Comparison of ENCODE assay signal across 20 cellular contexts in genomic region chr1:232334246-232334645, GRCh38.
DNase-seq lines count a peak whose midpoint lies in the region; ATAC-seq, FAIRE-seq and TF ChIP-seq lines count a peak whose summit lies in the region.
"Had no signal": no experiment of that assay in that cellular context is flagged by ENCODE, and none has a peak within 500 bp of the region (broad histone marks: within the 10 kb centered on the region; RNA-seq: fewer than 3 reads in every experiment).

No MANE protein-coding gene starts in this region.

- no peak overlapping the region for H3K27ac Mint-ChIP-seq in endothelial cell (ENCODE audit: unreplicated experiment)
- H3K27ac Mint-ChIP-seq in stimulated activated effector memory CD8-positive, alpha-beta T cell treated with anti-CD3 and anti-CD28 coated beads, Interleukin-12 subunit alpha, Interleukin-12 subunit beta, amount 100 ng/mL, for 72 hours, result peak overlapping the region; percentile 33
- H3K27ac Mint-ChIP-seq: CD4-positive, CD25-positive, alpha-beta regulatory T cell; IgD-negative memory B cell had no signal

- DNase-seq in D721Med (ENCODE audit: insufficient read length, low spot score), result no peak
- DNase-seq in endothelial cell (ENCODE audit: low spot score), result no peak
- DNase-seq in stimulated activated effector memory CD8-positive, alpha-beta T cell treated with anti-CD3 and anti-CD28 coated beads, Interleukin-12 subunit alpha, Interleukin-12 subunit beta, amount 100 ng/mL, for 72 hours (ENCODE audit: low spot score in 2 of 2), result no peak
- DNase-seq in substantia nigra (lab: John Stamatoyannopoulos, UW), result no peak
- DNase-seq: ACHN; BE2C; C1 segment of cervical spinal cord; Caco-2; CD4-positive, CD25-positive, alpha-beta regulatory T cell; DMS153; GF-D8; KBM-7 had no signal

- TF ChIP-seq CTCF in D721Med (IDR thresholded peaks at IDR 0.05; ENCODE audit: insufficient read depth, missing control alignments) (no peak), HEK293 (tag by site-specific recombination; IDR thresholded peaks at IDR 0.05) (no peak), endothelial cell (IDR thresholded peaks at IDR 0.05; ENCODE audit: unreplicated experiment) (no peak)

- no peaks in the 10 kb centered on the region for H3K9me3 ChIP-seq in HEK293 (ENCODE audit: control insufficient read depth, insufficient read depth, low read depth, low read length)
- H3K9me3 ChIP-seq: Caco-2 had no signal

- no peaks in the 10 kb centered on the region for H3K4me1 ChIP-seq in HEK293 (ENCODE audit: control insufficient read depth, insufficient read depth, low read length)
- H3K4me1 ChIP-seq: BE2C, Caco-2 had no signal

- CTCF ChIA-PET in HEK293 (lab: Yijun Ruan, JAX), result no interaction called here

- no peak for ATAC-seq in stimulated activated effector memory CD8-positive, alpha-beta T cell treated with anti-CD3 and anti-CD28 coated beads, Interleukin-12 subunit alpha, Interleukin-12 subunit beta, amount 100 ng/mL, for 72 hours
- no peak for ATAC-seq in GM18873 (IDR thresholded peaks at IDR 0.05; ENCODE audit: low FRiP score, unreplicated experiment)

- peaks cover 9% of the 10 kb centered on the region for H3K36me3 Mint-ChIP-seq in endothelial cell (ENCODE audit: low read depth, unreplicated experiment)
- no peaks in the 10 kb centered on the region for H3K36me3 Mint-ChIP-seq in stimulated activated effector memory CD8-positive, alpha-beta T cell treated with anti-CD3 and anti-CD28 coated beads, Interleukin-12 subunit alpha, Interleukin-12 subunit beta, amount 100 ng/mL, for 72 hours
- H3K36me3 Mint-ChIP-seq: CD4-positive, CD25-positive, alpha-beta regulatory T cell had no signal

- POLR2A ChIA-PET in HEK293 (lab: Yijun Ruan, JAX), result no interaction called here

- H3K27me3 Mint-ChIP-seq in endothelial cell (ENCODE audit: unreplicated experiment), result peaks cover 5% of the 10 kb centered on the region

- FAIRE-seq in D721Med (lab: Jason Lieb, UNC), result peak; percentile 44
- FAIRE-seq: A204.1, GM19239, H1, HTR-8/SVneo had no signal

- H3K4me3 Mint-ChIP-seq in endothelial cell (ENCODE audit: unreplicated experiment), result peak overlapping the region; percentile 73
- no peak overlapping the region for H3K4me3 Mint-ChIP-seq in stimulated activated effector memory CD8-positive, alpha-beta T cell treated with anti-CD3 and anti-CD28 coated beads, Interleukin-12 subunit alpha, Interleukin-12 subunit beta, amount 100 ng/mL, for 72 hours
- H3K4me3 Mint-ChIP-seq: CD4-positive, CD25-positive, alpha-beta regulatory T cell; IgD-negative memory B cell had no signal

- H3K27ac ChIP-seq in HEK293 (ENCODE audit: extremely low read depth, low read depth, low read length), result no peak overlapping the region
- H3K27ac ChIP-seq in substantia nigra (ENCODE audit: low read depth, low read length, poor library complexity, severe bottlenecking), result no peak overlapping the region

- H3K4me3 ChIP-seq in HEK293 (ENCODE audit: low read depth, low read length), result no peak overlapping the region
- H3K4me3 ChIP-seq: HAP-1 had no signal

- H3K4me1 Mint-ChIP-seq in endothelial cell (ENCODE audit: unreplicated experiment), result no peaks in the 10 kb centered on the region
- peaks cover 15% of the 10 kb centered on the region for H3K4me1 Mint-ChIP-seq in stimulated activated effector memory CD8-positive, alpha-beta T cell treated with anti-CD3 and anti-CD28 coated beads, Interleukin-12 subunit alpha, Interleukin-12 subunit beta, amount 100 ng/mL, for 72 hours
- H3K4me1 Mint-ChIP-seq: IgD-negative memory B cell had no signal

- peaks cover 4% of the 10 kb centered on the region for H3K9me3 Mint-ChIP-seq in endothelial cell (ENCODE audit: unreplicated experiment)
- H3K9me3 Mint-ChIP-seq in stimulated activated effector memory CD8-positive, alpha-beta T cell treated with anti-CD3 and anti-CD28 coated beads, Interleukin-12 subunit alpha, Interleukin-12 subunit beta, amount 100 ng/mL, for 72 hours, result no peaks in the 10 kb centered on the region

- H3K36me3 ChIP-seq in HEK293 (ENCODE audit: control insufficient read depth in 2 of 2, insufficient read depth in 1 of 2, low read length in 2 of 2), result no peaks in the 10 kb centered on the region
- H3K36me3 ChIP-seq: BE2C, HAP-1 had no signal

TF ChIP-seq in HEK293, 187 proteins besides CTCF, POLR2A, EP300 and RAD21:
- TF ChIP-seq SETDB1 (IDR thresholded peaks at IDR 0.05; ENCODE audit: insufficient read length, low read length) (no peak), ZEB2 (tag by site-specific recombination; IDR thresholded peaks at IDR 0.05) (no peak), ZNF121 (tag by site-specific recombination; IDR thresholded peaks at IDR 0.05) (no peak), ZNF664 (tag by site-specific recombination; IDR thresholded peaks at IDR 0.05) (no peak), ZNF302 (tag by site-specific recombination; IDR thresholded peaks at IDR 0.05; ENCODE audit: low read depth) (0 out of 2 replicates have a peak, but pooled peaks have one; percentile 6), ZNF677 (tag by site-specific recombination; IDR thresholded peaks at IDR 0.05) (no peak), ATF2 (tag by site-specific recombination; IDR thresholded peaks at IDR 0.05; ENCODE audit: low read depth) (peak; percentile 53; the same call in 1 of the 2 replicates), ZNF660 (tag by site-specific recombination; IDR thresholded peaks at IDR 0.05) (no peak), ZNF140 (tag by site-specific recombination; IDR thresholded peaks at IDR 0.05) (0 out of 2 replicates have a peak, but pooled peaks have one; percentile 26)
- TF ChIP-seq, protein P1, sequence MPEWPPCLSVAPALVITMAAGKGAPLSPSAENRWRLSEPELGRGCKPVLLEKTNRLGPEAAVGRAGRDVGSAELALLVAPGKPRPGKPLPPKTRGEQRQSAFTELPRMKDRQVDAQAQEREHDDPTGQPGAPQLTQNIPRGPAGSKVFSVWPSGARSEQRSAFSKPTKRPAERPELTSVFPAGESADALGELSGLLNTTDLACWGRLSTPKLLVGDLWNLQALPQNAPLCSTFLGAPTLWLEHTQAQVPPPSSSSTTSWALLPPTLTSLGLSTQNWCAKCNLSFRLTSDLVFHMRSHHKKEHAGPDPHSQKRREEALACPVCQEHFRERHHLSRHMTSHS (tag by site-specific recombination; IDR thresholded peaks at IDR 0.05), result no peak
